In genomic region chr3:135499426-135499825, GRCh38 we compare ENCODE assay signal across 31 cellular contexts.
"Had no signal": no experiment of that assay in that cellular context is flagged by ENCODE, and none has a peak within 500 bp of the region (broad histone marks: within the 10 kb centered on the region; RNA-seq: fewer than 3 reads in every experiment).

No MANE protein-coding gene starts in this region.

- H3K4me1 Mint-ChIP-seq: mesothelial cell of epicardium had no signal

- H3K9me3 ChIP-seq: esophagus muscularis mucosa, heart right ventricle, left lung, mucosa of descending colon, neutrophil, right atrium auricular region, sigmoid colon, spleen, thoracic aorta, tibial nerve, upper lobe of left lung had no signal

- H2AFZ ChIP-seq: parathyroid adenoma had no signal

- H3K79me2 ChIP-seq: parathyroid adenoma had no signal

- H3K9me3 Mint-ChIP-seq: mesothelial cell of epicardium; neural crest cell; stimulated activated naive B cell treated with anti-CD40 and anti-IgM and Interleukin-4, amounts not matched to agents 10 μg/mL and 1 μg/mL and 100 μg/mL, for 72 hours; stimulated activated naive CD8-positive, alpha-beta T cell treated with anti-CD3 and anti-CD28 coated beads, Interleukin-15, Interleukin-2, amounts not matched to agents 100 ng/mL and 50 ng/mL, for 24 hours had no signal

- H3K27ac ChIP-seq: coronary artery, esophagus muscularis mucosa, heart right ventricle, left lung, parathyroid adenoma, right atrium auricular region, sigmoid colon, skin epidermis, spleen, thoracic aorta, tibial nerve, upper lobe of left lung had no signal

- H3K4me3 ChIP-seq: coronary artery, esophagus muscularis mucosa, heart right ventricle, left lung, mucosa of descending colon, right atrium auricular region, sigmoid colon, skin epidermis, spleen, thoracic aorta, tibial nerve, upper lobe of left lung had no signal

- DNase-seq: dermis blood vessel endothelial cell; effector memory CD4-positive, alpha-beta T cell; foreskin melanocyte; glutamatergic neuron; heart right ventricle; hippocampal formation; left cardiac atrium; left lung; mesenchymal stem cell; mucosa of descending colon; naive B cell; sigmoid colon; spleen; stimulated activated naive B cell treated with anti-CD40 and anti-IgM and Interleukin-4, amounts not matched to agents 10 μg/mL and 1 μg/mL and 100 μg/mL, for 72 hours; upper lobe of left lung had no signal

- H3K36me3 Mint-ChIP-seq: mesothelial cell of epicardium; naive B cell; natural killer cell treated with Interleukin-12 subunit alpha and Interleukin-12 subunit beta and Interleukin-15 and Interleukin-18, amount 100 ng/mL, for 72 hours; stimulated activated naive B cell treated with anti-CD40 and anti-IgM and Interleukin-4, amounts not matched to agents 10 μg/mL and 1 μg/mL and 100 μg/mL, for 72 hours had no signal

- H3K27ac Mint-ChIP-seq: mesothelial cell of epicardium; naive B cell; natural killer cell treated with Interleukin-12 subunit alpha and Interleukin-12 subunit beta and Interleukin-15 and Interleukin-18, amount 100 ng/mL, for 72 hours; progenitor cell of endocrine pancreas; stimulated activated naive B cell treated with anti-CD40 and anti-IgM and Interleukin-4, amounts not matched to agents 10 μg/mL and 1 μg/mL and 100 μg/mL, for 72 hours; stimulated activated naive CD8-positive, alpha-beta T cell treated with anti-CD3 and anti-CD28 coated beads, Interleukin-15, Interleukin-2, amounts not matched to agents 100 ng/mL and 50 ng/mL, for 24 hours had no signal

- H3K36me3 ChIP-seq: esophagus muscularis mucosa, heart right ventricle, left lung, neutrophil, right atrium auricular region, sigmoid colon, thoracic aorta, tibial nerve, upper lobe of left lung had no signal

- FAIRE-seq: endothelial cell of umbilical vein, islet of Langerhans, urothelium cell line had no signal

- H3K27me3 ChIP-seq: esophagus muscularis mucosa, neutrophil, right atrium auricular region, sigmoid colon, tibial nerve, upper lobe of left lung had no signal

- H3K9ac ChIP-seq: parathyroid adenoma had no signal

- H3K4me3 Mint-ChIP-seq: mesothelial cell of epicardium; naive B cell; natural killer cell treated with Interleukin-12 subunit alpha and Interleukin-12 subunit beta and Interleukin-15 and Interleukin-18, amount 100 ng/mL, for 72 hours; neural crest cell; stimulated activated naive B cell treated with anti-CD40 and anti-IgM and Interleukin-4, amounts not matched to agents 10 μg/mL and 1 μg/mL and 100 μg/mL, for 72 hours; stimulated activated naive CD8-positive, alpha-beta T cell treated with anti-CD3 and anti-CD28 coated beads, Interleukin-15, Interleukin-2, amounts not matched to agents 100 ng/mL and 50 ng/mL, for 24 hours had no signal

- ATAC-seq: heart right ventricle; left cardiac atrium; left lung; mucosa of descending colon; natural killer cell treated with Interleukin-12 subunit alpha and Interleukin-12 subunit beta and Interleukin-15 and Interleukin-18, amount 100 ng/mL, for 72 hours; stimulated activated naive B cell treated with anti-CD40 and anti-IgM and Interleukin-4, amounts not matched to agents 10 μg/mL and 1 μg/mL and 100 μg/mL, for 72 hours had no signal

- H3K4me1 ChIP-seq: left lung, parathyroid adenoma, right atrium auricular region, tibial nerve, upper lobe of left lung had no signal
